Comparison of ENCODE assay signal across 11 cellular contexts in genomic region chr16:1159973-1160772, GRCh38. TPM values are rescaled to one million over a fixed set of nuclear protein-coding genes. Genes with fewer than 3 reads are reported as not detected.
DNase-seq lines count a peak whose midpoint lies in the region; ATAC-seq and TF ChIP-seq lines count a peak whose summit lies in the region.
"Had no signal": no experiment of that assay in that cellular context is flagged by ENCODE, and none has a peak within 500 bp of the region (broad histone marks: within the 10 kb centered on the region; RNA-seq: fewer than 3 reads in every experiment).

No MANE protein-coding gene starts in this region.

- TF ChIP-seq CTCF in GM23338 (conservative IDR thresholded peaks at IDR 0.05; ENCODE audit: low read depth in 2 of 2), result no peak
- no peak for TF ChIP-seq CTCF in VCaP (conservative IDR thresholded peaks at IDR 0.05)
- no peak for TF ChIP-seq CTCF in left ventricle myocardium inferior (IDR thresholded peaks at IDR 0.05; ENCODE audit: borderline replicate concordance)
- no peak for TF ChIP-seq CTCF in endothelial cell (IDR thresholded peaks at IDR 0.05; ENCODE audit: unreplicated experiment)
- no peak for TF ChIP-seq CTCF in CD8-positive, alpha-beta T cell (IDR thresholded peaks at IDR 0.05)

- H3K79me2 ChIP-seq in GM23338 (replicated peaks; ENCODE audit: insufficient read depth), result peaks cover 33% of the 10 kb centered on the region

- no peaks in the 10 kb centered on the region for H3K9me2 ChIP-seq in GM23338 (ENCODE audit: insufficient read depth)

- no peaks in the 10 kb centered on the region for H3K36me3 Mint-ChIP-seq in GM23338 (ENCODE audit: low read depth)
- no peaks in the 10 kb centered on the region for H3K36me3 Mint-ChIP-seq in endothelial cell (ENCODE audit: low read depth, unreplicated experiment)
- no peaks in the 10 kb centered on the region for H3K36me3 Mint-ChIP-seq in CD8-positive, alpha-beta T cell
- H3K36me3 Mint-ChIP-seq: memory B cell had no signal

- H3F3A ChIP-seq in GM23338 (replicated peaks; ENCODE audit: low read depth), result no peaks in the 10 kb centered on the region

- no peak overlapping the region for H3K4me2 ChIP-seq in GM23338

- H3K27me3 ChIP-seq in GM23338 (ENCODE audit: insufficient read depth) (no peaks in the 10 kb centered on the region), left ventricle myocardium inferior (ENCODE audit: low read depth) (peaks cover 73% of the 10 kb centered on the region), rectal smooth muscle tissue (ENCODE audit: control insufficient read depth, insufficient read depth, low read length) (peaks cover 18% of the 10 kb centered on the region)
- peaks cover 2% of the 10 kb centered on the region for H3K27me3 ChIP-seq in CD8-positive, alpha-beta T cell (ENCODE audit: insufficient read depth, low read length)

- no peak overlapping the region for H2AFZ ChIP-seq in GM23338

- H3K27ac ChIP-seq in GM23338 (ENCODE audit: low read depth), result no peak overlapping the region
- peak overlapping the region; percentile 68 for H3K27ac ChIP-seq in VCaP
- H3K27ac ChIP-seq in left ventricle myocardium inferior (replicated peaks), result peak overlapping the region; percentile 84
- peak overlapping the region; percentile 97 for H3K27ac ChIP-seq in rectal smooth muscle tissue (ENCODE audit: low read depth, low read length)
- no peak overlapping the region for H3K27ac ChIP-seq in CD8-positive, alpha-beta T cell (ENCODE audit: low read depth, low read length)
- H3K27ac ChIP-seq: SK-N-MC had no signal

- H3K36me3 ChIP-seq in GM23338 (ENCODE audit: insufficient read depth) (no peaks in the 10 kb centered on the region), left ventricle myocardium inferior (no peaks in the 10 kb centered on the region), rectal smooth muscle tissue (ENCODE audit: control insufficient read depth, insufficient read depth, low read length) (no peaks in the 10 kb centered on the region)
- no peaks in the 10 kb centered on the region for H3K36me3 ChIP-seq in CD8-positive, alpha-beta T cell (ENCODE audit: insufficient read depth, low read length)

- H3K9ac ChIP-seq in rectal smooth muscle tissue (ENCODE audit: low read length), result no peak overlapping the region

- CTCF ChIA-PET in CD8-positive, alpha-beta T cell (lab: Charles Lee), result no interaction called here

- DNase-seq in GM23338 (ENCODE audit: low spot score) (no peak), left ventricle myocardium inferior (peak; percentile 80), endothelial cell (ENCODE audit: low spot score) (no peak)
- DNase-seq in CD8-positive, alpha-beta T cell, result no peak
- no peak for DNase-seq in central memory CD4-positive, alpha-beta T cell
- DNase-seq: activated CD8-positive, alpha-beta memory T cell treated with anti-CD3 and anti-CD28 coated beads, Interleukin-2, amount 50 U/mL, for 48 hours had no signal

- H3K27ac Mint-ChIP-seq in GM23338, result no peak overlapping the region
- no peak overlapping the region for H3K27ac Mint-ChIP-seq in endothelial cell (ENCODE audit: unreplicated experiment)
- H3K27ac Mint-ChIP-seq in CD8-positive, alpha-beta T cell, result no peak overlapping the region
- H3K27ac Mint-ChIP-seq: memory B cell had no signal

- peaks cover 10% of the 10 kb centered on the region; the same call in 1 of the 2 replicates for H4K20me1 ChIP-seq in GM23338 (replicated peaks; ENCODE audit: insufficient read depth)

- H3K4me1 ChIP-seq in GM23338 (ENCODE audit: insufficient read depth), result no peaks in the 10 kb centered on the region
- peaks cover 34% of the 10 kb centered on the region for H3K4me1 ChIP-seq in left ventricle myocardium inferior
- peaks cover 76% of the 10 kb centered on the region for H3K4me1 ChIP-seq in rectal smooth muscle tissue (ENCODE audit: control insufficient read depth, insufficient read depth, low read length)
- H3K4me1 ChIP-seq in CD8-positive, alpha-beta T cell (ENCODE audit: insufficient read depth, low read length), result no peaks in the 10 kb centered on the region

- H3K4me1 Mint-ChIP-seq in GM23338 (peaks cover 7% of the 10 kb centered on the region; the same call in 1 of the 3 replicates), endothelial cell (ENCODE audit: unreplicated experiment) (no peaks in the 10 kb centered on the region)
- no peaks in the 10 kb centered on the region for H3K4me1 Mint-ChIP-seq in CD8-positive, alpha-beta T cell (ENCODE audit: low read depth)
- H3K4me1 Mint-ChIP-seq: memory B cell had no signal

- H3K9me3 ChIP-seq in left ventricle myocardium inferior (replicated peaks), result no peaks in the 10 kb centered on the region
- H3K9me3 ChIP-seq in CD8-positive, alpha-beta T cell (ENCODE audit: low read length), result no peaks in the 10 kb centered on the region

- H3K9me3 Mint-ChIP-seq in GM23338, result no peaks in the 10 kb centered on the region
- no peaks in the 10 kb centered on the region for H3K9me3 Mint-ChIP-seq in endothelial cell (ENCODE audit: unreplicated experiment)
- no peaks in the 10 kb centered on the region for H3K9me3 Mint-ChIP-seq in CD8-positive, alpha-beta T cell
- H3K9me3 Mint-ChIP-seq: memory B cell had no signal

- H3K4me3 ChIP-seq in GM23338, result no peak overlapping the region
- peak overlapping the region; percentile 52 for H3K4me3 ChIP-seq in left ventricle myocardium inferior
- H3K4me3 ChIP-seq in rectal smooth muscle tissue (ENCODE audit: low read length), result peak overlapping the region; percentile 41
- no peak overlapping the region for H3K4me3 ChIP-seq in CD8-positive, alpha-beta T cell (ENCODE audit: low read depth, low read length)
- H3K4me3 ChIP-seq: SK-N-MC had no signal

- peaks cover 8% of the 10 kb centered on the region for H3K27me3 Mint-ChIP-seq in GM23338 (ENCODE audit: insufficient read depth, low read depth, poor library complexity)
- no peaks in the 10 kb centered on the region for H3K27me3 Mint-ChIP-seq in endothelial cell (ENCODE audit: unreplicated experiment)
- peaks cover 13% of the 10 kb centered on the region for H3K27me3 Mint-ChIP-seq in CD8-positive, alpha-beta T cell (ENCODE audit: low read depth)

- ATAC-seq in GM23338, result peak; percentile 3; the same call in 2 of the 3 replicates
- ATAC-seq in CD8-positive, alpha-beta T cell, result no peak
- ATAC-seq in GM18517 (IDR thresholded peaks at IDR 0.05; ENCODE audit: unreplicated experiment), result no peak

- intact Hi-C loops in left ventricle myocardium inferior (cut with micrococcal nuclease), result no loop called here
- intact Hi-C loops in CD8-positive, alpha-beta T cell (cut with DNase I, micrococcal nuclease), result loop anchor here in 1 of 2 experiments (10.0 kb wide), 1 partner anchor 255 kb away; the partner anchor contains the start of gene UNKL

- POLR2A ChIA-PET in CD8-positive, alpha-beta T cell (lab: Charles Lee), result no interaction called here

- H3K4me3 Mint-ChIP-seq in GM23338 (no peak overlapping the region), endothelial cell (ENCODE audit: unreplicated experiment) (no peak overlapping the region)
- no peak overlapping the region for H3K4me3 Mint-ChIP-seq in CD8-positive, alpha-beta T cell
- H3K4me3 Mint-ChIP-seq: memory B cell had no signal

TF ChIP-seq in GM23338, 12 proteins besides CTCF, POLR2A, EP300 and RAD21 (continues in another document):
- no peak for TF ChIP-seq ZNF331 (CRISPR knock-in tag; IDR thresholded peaks at IDR 0.05; ENCODE audit: low read depth)

RNA-seq across cellular contexts. Expression of gene CACNA1H, which starts 7.3 kb away (rescaled TPM):
- 34.5 and 43.3 TPM in 2 replicates for total RNA-seq in GM23338 (2014; rRNA removed; shearing (Covaris generic))
- 3.5 and 3.8 TPM in 2 replicates for polyA plus RNA-seq in GM23338 (2016; fragmentation: Nextera tagmentation; extraction: Ambion mirVana)
- total RNA-seq in left ventricle myocardium inferior (2.5 TPM), endothelial cell (ENCODE audit: unreplicated experiment) (3.4 TPM)
- 1 to 10 TPM; 1.5 to 1.9 TPM for total RNA-seq in CD8-positive, alpha-beta T cell

Comparison
In these comparisons a context has a peak if more than half of its experiments do, and no peak if none do; other contexts are left out.
1. H3K27ac ChIP-seq: peak in VCaP (single experiment), left ventricle myocardium inferior (single experiment) and rectal smooth muscle tissue (single experiment); none in GM23338 (single experiment) and CD8-positive, alpha-beta T cell (single experiment).
2. H3K4me3 ChIP-seq: peak in left ventricle myocardium inferior (single experiment) and rectal smooth muscle tissue (single experiment); none in GM23338 (single experiment) and CD8-positive, alpha-beta T cell (single experiment).